ENCODE assay signal across 10 cellular contexts in genomic region chr20:32728435-32728834, GRCh38. TPM values are rescaled to one million over a fixed set of nuclear protein-coding genes. Genes with fewer than 3 reads are reported as not detected.
A peak's percentile ranks its signal among the peaks of the same experiment; 100 is the strongest.
DNase-seq lines count a peak whose midpoint lies in the region; ATAC-seq and TF ChIP-seq lines count a peak whose summit lies in the region.
"Not testable (repeated sequence)": the region's sequence is repeated elsewhere in the genome, so short reads cannot be mapped to it uniquely, and the experiment has no call there.
"Had no signal": no experiment of that assay in that cellular context is flagged by ENCODE, and none has a peak within 500 bp of the region (broad histone marks: within the 10 kb centered on the region; RNA-seq: fewer than 3 reads in every experiment).

No MANE protein-coding gene starts in this region.

- peaks cover 43% of the 10 kb centered on the region for H3K36me3 ChIP-seq in DND-41 (ENCODE audit: insufficient read depth, low read length)
- not testable (repeated sequence) for H3K36me3 ChIP-seq in neural progenitor cell

- H4K20me1 ChIP-seq in DND-41 (ENCODE audit: insufficient read depth, low read length); neural progenitor cell (ENCODE audit: low read depth): not testable (repeated sequence)

- not testable (repeated sequence) for H3K27me3 ChIP-seq in DND-41 (ENCODE audit: insufficient read depth, low read length, poor library complexity); neural progenitor cell

- not testable (repeated sequence) for H3K9me3 Mint-ChIP-seq in WTC11; activated naive CD4-positive, alpha-beta T cell treated with anti-CD3 and anti-CD28 coated beads, Interleukin-2, amount 50 U/mL, for 72 hours; chondrocyte (ENCODE audit: low read depth); mesothelial cell of epicardium; neural progenitor cell

- not testable (repeated sequence) for H2AFZ ChIP-seq in DND-41 (ENCODE audit: low read depth, low read length); neural progenitor cell (replicated peaks)

- not testable (repeated sequence) for DNase-seq in DND-41; WTC11 (ENCODE audit: low spot score); activated naive CD4-positive, alpha-beta T cell treated with anti-CD3 and anti-CD28 coated beads, Interleukin-2, amount 50 U/mL, for 72 hours (ENCODE audit: low spot score in 2 of 2); chondrocyte (ENCODE audit: low spot score); mesothelial cell of epicardium (ENCODE audit: low spot score in 2 of 2, unreplicated experiment in 2 of 2); neural progenitor cell (ENCODE audit: low spot score)

- not testable (repeated sequence) for H3F3A ChIP-seq in neural progenitor cell (ENCODE audit: low read depth)

- H3K4me1 Mint-ChIP-seq in WTC11 (peaks cover 12% of the 10 kb centered on the region), chondrocyte (ENCODE audit: low read depth) (peaks cover 29% of the 10 kb centered on the region), mesothelial cell of epicardium (peaks cover 10% of the 10 kb centered on the region)
- H3K4me1 Mint-ChIP-seq in neural progenitor cell = not testable (repeated sequence)

- not testable (repeated sequence) for H3K4me3 Mint-ChIP-seq in WTC11; chondrocyte (ENCODE audit: unreplicated experiment); mesothelial cell of epicardium; neural progenitor cell

- not testable (repeated sequence) for H3K9ac ChIP-seq in DND-41 (ENCODE audit: low read depth, low read length); neural progenitor cell

- H3K4me3 ChIP-seq in DND-41 (ENCODE audit: low read depth in 1 of 2, low read length in 2 of 2); neural progenitor cell: not testable (repeated sequence)

- TF ChIP-seq CTCF in DND-41 (IDR thresholded peaks at IDR 0.05; ENCODE audit: borderline replicate concordance, extremely low read depth, low read length, poor library complexity, severe bottlenecking); WTC11 (IDR thresholded peaks at IDR 0.05); chondrocyte (IDR thresholded peaks at IDR 0.05); mesothelial cell of epicardium (IDR thresholded peaks at IDR 0.05; ENCODE audit: unreplicated experiment); neural progenitor cell (IDR thresholded peaks at IDR 0.05): not testable (repeated sequence)

- ATAC-seq in DND-41 (ENCODE audit: insufficient read depth, low read depth); WTC11; activated naive CD4-positive, alpha-beta T cell treated with anti-CD3 and anti-CD28 coated beads, Interleukin-2, amount 50 U/mL, for 72 hours: not testable (repeated sequence)

- H3K27ac ChIP-seq in DND-41 (ENCODE audit: low read length) = peak overlapping the region; percentile 11; the same call in 1 of the 2 replicates
- H3K27ac ChIP-seq in neural progenitor cell = not testable (repeated sequence)

- POLR2A ChIA-PET in WTC11 (lab: Charles Lee) = not testable (repeated sequence)

- H3K9me3 ChIP-seq in DND-41 (ENCODE audit: insufficient read depth, low read length, severe bottlenecking); neural progenitor cell (ENCODE audit: low read depth): not testable (repeated sequence)

- H3K36me3 Mint-ChIP-seq in WTC11 = peaks cover 44% of the 10 kb centered on the region
- not testable (repeated sequence) for H3K36me3 Mint-ChIP-seq in activated naive CD4-positive, alpha-beta T cell treated with anti-CD3 and anti-CD28 coated beads, Interleukin-2, amount 50 U/mL, for 72 hours
- peaks cover 21% of the 10 kb centered on the region for H3K36me3 Mint-ChIP-seq in chondrocyte (ENCODE audit: low read depth)
- H3K36me3 Mint-ChIP-seq in mesothelial cell of epicardium = peaks cover 25% of the 10 kb centered on the region
- peaks cover 14% of the 10 kb centered on the region for H3K36me3 Mint-ChIP-seq in neural progenitor cell

- H3K4me1 ChIP-seq in DND-41 (ENCODE audit: insufficient read depth, low read length); neural progenitor cell: not testable (repeated sequence)

- peak overlapping the region; percentile 96 for H3K27ac Mint-ChIP-seq in WTC11
- peak overlapping the region; percentile 34 to 85 for H3K27ac Mint-ChIP-seq in activated naive CD4-positive, alpha-beta T cell treated with anti-CD3 and anti-CD28 coated beads, Interleukin-2, amount 50 U/mL, for 72 hours
- H3K27ac Mint-ChIP-seq in chondrocyte (ENCODE audit: unreplicated experiment) = peak overlapping the region; percentile 81
- peak overlapping the region; percentile 66 for H3K27ac Mint-ChIP-seq in mesothelial cell of epicardium
- peak overlapping the region; percentile 34 for H3K27ac Mint-ChIP-seq in neural progenitor cell

- peaks cover 22% of the 10 kb centered on the region for H3K79me2 ChIP-seq in DND-41 (ENCODE audit: insufficient read depth, low read length)
- H3K79me2 ChIP-seq in neural progenitor cell (ENCODE audit: low read depth) = not testable (repeated sequence)

- CTCF ChIA-PET in WTC11 (lab: Charles Lee) = interaction anchor here (1.5 kb wide), 1 partner anchor 50 kb away, joined by 4 read pairs; no protein-coding TSS in a partner anchor

- not testable (repeated sequence) for H3K4me2 ChIP-seq in DND-41 (ENCODE audit: insufficient read depth, low read length); neural progenitor cell

- H3K27me3 Mint-ChIP-seq in WTC11 (ENCODE audit: low read depth); chondrocyte (ENCODE audit: low read depth); mesothelial cell of epicardium (ENCODE audit: low read depth); neural progenitor cell (ENCODE audit: insufficient read depth, low read depth): not testable (repeated sequence)

RNA-seq across cellular contexts. Expression of gene COMMD7, which starts 14.8 kb away (rescaled TPM):
- total RNA-seq in WTC11 (2021) (41.8 to 42.4 TPM (median 42.3 TPM) in 3 replicates), chondrocyte (34.4 to 83.2 TPM (median 82.9 TPM) in 3 replicates), mesothelial cell of epicardium (36.3 to 40.8 TPM (median 39.2 TPM) in 3 replicates), neural progenitor cell (ENCODE audit: low replicate concordance) (39.4 and 44.4 TPM in 2 replicates)
- total RNA-seq in activated naive CD4-positive, alpha-beta T cell treated with anti-CD3 and anti-CD28 coated beads, Interleukin-2, amount 50 U/mL, for 72 hours = 10 to 100 TPM; 20.9 to 35.4 TPM

RNA-seq across cellular contexts. Expression of gene DNMT3B, which starts 33.8 kb away (rescaled TPM):
- total RNA-seq in WTC11 (2021) = 638 to 682 TPM (median 641 TPM) in 3 replicates
- 1 to 10 TPM in 1 of 2 donors, under 1 TPM in 1; 0.84 to 2.2 TPM for total RNA-seq in activated naive CD4-positive, alpha-beta T cell treated with anti-CD3 and anti-CD28 coated beads, Interleukin-2, amount 50 U/mL, for 72 hours
- total RNA-seq in chondrocyte = 2.0 to 4.8 TPM (median 4.7 TPM) in 3 replicates
- total RNA-seq in mesothelial cell of epicardium = 7.5 to 8.5 TPM (median 8.5 TPM) in 3 replicates
- total RNA-seq in neural progenitor cell (ENCODE audit: low replicate concordance) = 114 and 148 TPM in 2 replicates

RNA-seq across cellular contexts. Expression of gene C20orf203, which starts 54.7 kb away (rescaled TPM):
- total RNA-seq in WTC11 (2021) = 0.07 to 0.34 TPM (median 0.15 TPM) in 3 replicates
- under 1 TPM in 1 of 2 donors, not detected in 1; 0.10 TPM for total RNA-seq in activated naive CD4-positive, alpha-beta T cell treated with anti-CD3 and anti-CD28 coated beads, Interleukin-2, amount 50 U/mL, for 72 hours
- total RNA-seq in chondrocyte = 0.07 to 0.15 TPM in 2 of 3 replicates, not detected in the other
- 0.98 to 1.6 TPM (median 1.2 TPM) in 3 replicates for total RNA-seq in mesothelial cell of epicardium
- 0.12 and 0.32 TPM in 2 replicates for total RNA-seq in neural progenitor cell (ENCODE audit: low replicate concordance)
- total RNA-seq: Daoy, G401, HFFc6, HT1080 had no signal

Comparison
In these comparisons a context has a peak if more than half of its experiments do, and no peak if none do; other contexts are left out.
1. H3K27ac Mint-ChIP-seq: peak in every context shown above with its lines; median percentile 96 in WTC11; 81 in chondrocyte; 66 in mesothelial cell of epicardium; 60 in activated naive CD4-positive, alpha-beta T cell treated with anti-CD3 and anti-CD28 coated beads, Interleukin-2, amount 50 U/mL, for 72 hours; 34 in neural progenitor cell.
2. RNA of gene DNMT3B, which starts 33.8 kb away (total RNA-seq): 638 to 682 TPM in WTC11 and 114 to 148 TPM in neural progenitor cell; 7.5 to 8.5 TPM in mesothelial cell of epicardium, 2.0 to 4.8 TPM in chondrocyte and 0.84 to 2.2 TPM in activated naive CD4-positive, alpha-beta T cell treated with anti-CD3 and anti-CD28 coated beads, Interleukin-2, amount 50 U/mL, for 72 hours; every median in the first group is over 10 times any median in the second.